1 cellular context compared by ENCODE assay signal in genomic region chr13:99614465-99614885, GRCh38.
TF ChIP-seq lines count a peak whose summit lies in the region.

No MANE protein-coding gene starts in this region.

TF ChIP-seq in HepG2, 621 proteins besides CTCF, POLR2A, EP300 and RAD21 (continued from another document):
- TF ChIP-seq SPEN (CRISPR knock-in tag; IDR thresholded peaks at IDR 0.05; ENCODE audit: low read depth): no peak
- TF ChIP-seq RXRB (CRISPR knock-in tag; IDR thresholded peaks at IDR 0.05; ENCODE audit: borderline replicate concordance): peak; percentile 33; the same call in 1 of the 2 replicates
TF ChIP-seq in HepG2: peak in this region for 49.
